30 cellular contexts compared by ENCODE assay signal in the genomic region with DNA sequence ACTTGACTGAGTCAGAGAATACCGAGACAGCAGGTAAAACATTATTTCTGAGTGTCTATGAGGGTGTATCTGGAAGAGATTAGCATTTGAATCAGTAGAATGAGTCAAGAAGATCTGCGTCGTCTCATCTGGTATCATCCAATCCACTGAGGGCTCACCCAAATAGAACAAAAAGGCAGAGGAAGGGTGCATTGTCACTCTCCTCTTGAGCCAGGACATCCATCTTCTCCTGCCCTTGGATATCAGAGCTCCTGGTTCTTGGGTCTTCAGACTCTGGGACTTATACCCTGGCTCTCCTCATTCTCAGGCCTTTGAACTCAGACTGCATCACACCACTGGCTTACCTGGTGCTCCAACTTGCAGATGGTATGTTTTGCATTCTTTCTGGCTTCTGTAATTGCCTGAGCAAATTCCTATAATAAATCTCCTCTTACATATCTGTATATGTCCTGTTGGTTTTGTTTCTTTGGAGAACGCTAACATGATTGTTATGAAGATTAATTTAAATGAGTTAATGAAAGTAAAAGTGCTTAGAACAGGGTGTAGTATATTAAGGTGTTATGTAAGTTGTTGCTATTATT. TPM values are rescaled to one million over a fixed set of nuclear protein-coding genes. Genes with fewer than 3 reads are reported as not detected.
DNase-seq lines count a peak whose midpoint lies in the region; ATAC-seq, FAIRE-seq and TF ChIP-seq lines count a peak whose summit lies in the region.
"Had no signal": no experiment of that assay in that cellular context is flagged by ENCODE, and none has a peak within 500 bp of the region (broad histone marks: within the 10 kb centered on the region; RNA-seq: fewer than 3 reads in every experiment).

No MANE protein-coding gene starts in this region.

- BruUV-seq in HepG2 (replicated peaks; lab: Mats Ljungman, UMichigan), result no TSS peak

- H3K9me3 ChIP-seq in esophagus muscularis mucosa (no peaks in the 10 kb centered on the region), mesenchymal stem cell (ENCODE audit: control insufficient read depth, low read length) (no peaks in the 10 kb centered on the region), HepG2 (ENCODE audit: low read length) (no peaks in the 10 kb centered on the region)
- H3K9me3 ChIP-seq: heart left ventricle, thoracic aorta had no signal

- WGBS in esophagus muscularis mucosa, result 64% methylated on average over 4 of the region's 4 CpGs
- WGBS in mesenchymal stem cell, result 92% methylated on average over 4 of the region's 4 CpGs
- 20% methylated on average over 4 of the region's 4 CpGs for WGBS in HepG2 (ENCODE audit: low lambda C conversion rate)

- peaks cover 10% of the 10 kb centered on the region for H3K79me1 ChIP-seq in mesenchymal stem cell (replicated peaks; ENCODE audit: low read length, poor library complexity, severe bottlenecking)

- H2AK5ac ChIP-seq in mesenchymal stem cell (ENCODE audit: low read length, severe bottlenecking), result peak overlapping the region; percentile 7

- H3K27me3 ChIP-seq in esophagus muscularis mucosa (no peaks in the 10 kb centered on the region), mesenchymal stem cell (ENCODE audit: control insufficient read depth in 1 of 2, insufficient read depth in 1 of 2, low read length in 2 of 2) (no peaks in the 10 kb centered on the region), HepG2 (ENCODE audit: control insufficient read depth in 1 of 2, insufficient read depth in 2 of 2, low read length in 2 of 2) (peaks cover 0 to 11% of the 10 kb centered on the region in 2 experiments; a peak in 3 of 5 replicates)
- H3K27me3 ChIP-seq: dorsolateral prefrontal cortex, heart left ventricle had no signal

- FAIRE-seq in HepG2 (lab: Jason Lieb, UNC), result no peak

- DNase-seq in AG10803 (ENCODE audit: low read depth), result peak; percentile 64
- DNase-seq in esophagus muscularis mucosa (ENCODE audit: extremely low spot score), result no peak
- no peak for DNase-seq in mesenchymal stem cell
- no peak for DNase-seq in C1 segment of cervical spinal cord (lab: John Stamatoyannopoulos, UW)
- no peak for DNase-seq in HepG2 (ENCODE audit: low spot score)
- DNase-seq: 8988T; activated CD8-positive, alpha-beta T cell treated with anti-CD3 and anti-CD28 coated beads, Interleukin-2, amount 10 ng/mL, durations not matched to agents 7 days and 5 days; aorta; CD4-positive, alpha-beta T cell; central memory CD4-positive, alpha-beta T cell; DMS 273 treated with DMSO at 0.1 percent for 48 hours; dorsolateral prefrontal cortex; H7; heart left ventricle; KG1; mesendoderm; MM.1S; naive B cell; NCI-H1417; NCI-H2081; NCI-H2227 treated with DMSO at 0.1 percent for 48 hours; occipital lobe had no signal

- H4K8ac ChIP-seq in mesenchymal stem cell (ENCODE audit: low read length), result no peak overlapping the region

- no peak overlapping the region for H2BK15ac ChIP-seq in mesenchymal stem cell (ENCODE audit: low read depth, poor library complexity, severe bottlenecking)

- H4K20me1 ChIP-seq in HepG2 (ENCODE audit: insufficient read depth, low read length), result no peaks in the 10 kb centered on the region

- TF ChIP-seq CTCF in AG10803 (conservative IDR thresholded peaks at IDR 0.05; ENCODE audit: low read length), result no peak
- TF ChIP-seq CTCF in esophagus muscularis mucosa (IDR thresholded peaks at IDR 0.05), result no peak
- TF ChIP-seq CTCF in HepG2 (CRISPR knock-in tag; IDR thresholded peaks at IDR 0.05), result no peak

- no peaks in the 10 kb centered on the region for H3K79me2 ChIP-seq in HepG2 (ENCODE audit: insufficient read depth, low read length)

- H3K4me3 ChIP-seq in AG10803 (ENCODE audit: low read length) (no peak overlapping the region), esophagus muscularis mucosa (no peak overlapping the region), mesenchymal stem cell (ENCODE audit: insufficient read depth in 1 of 2, low read depth in 1 of 2, low read length in 2 of 2) (no peak overlapping the region), HepG2 (replicated peaks in 1 of 3; ENCODE audit: insufficient read depth in 1 of 3, low read depth in 2 of 3, low read length in 3 of 3) (no peak overlapping the region)
- H3K4me3 ChIP-seq: heart left ventricle, thoracic aorta had no signal

- CTCF ChIA-PET in HepG2 (lab: Yijun Ruan, JAX; ENCODE audit: low intra/inter-chr PET ratio, low total read pairs), result no interaction called here

- no peak overlapping the region for H3K14ac ChIP-seq in mesenchymal stem cell (ENCODE audit: low read length in 2 of 2)

- in situ Hi-C loops in HepG2 (cut with HindIII; ENCODE audit: extremely low pct_ligation_motif_present, low pct_unique_long_range_greater_than_20kb), result no loop called here

- no peak overlapping the region for H2BK5ac ChIP-seq in mesenchymal stem cell (ENCODE audit: low read depth, low read length, poor library complexity, severe bottlenecking)

- no peak overlapping the region for H4K91ac ChIP-seq in mesenchymal stem cell (ENCODE audit: low read length)

- no peak overlapping the region for H3K4me2 ChIP-seq in mesenchymal stem cell (ENCODE audit: low read length, poor library complexity, severe bottlenecking)
- H3K4me2 ChIP-seq in HepG2 (ENCODE audit: low read depth, low read length), result no peak overlapping the region

- H3K4me1 ChIP-seq in esophagus muscularis mucosa (peaks cover 35 to 75% (median 73%) of the 10 kb centered on the region in 4 donors), mesenchymal stem cell (ENCODE audit: control insufficient read depth, insufficient read depth, low read depth, low read length) (peaks cover 4% of the 10 kb centered on the region), HepG2 (ENCODE audit: insufficient read depth, low read length) (no peaks in the 10 kb centered on the region)

- H2BK12ac ChIP-seq in mesenchymal stem cell (ENCODE audit: low read length in 2 of 2), result peak overlapping the region in 1 of 2 experiments; percentile 24

- H3K9ac ChIP-seq in mesenchymal stem cell (ENCODE audit: low read length), result no peak overlapping the region
- H3K9ac ChIP-seq in HepG2 (ENCODE audit: insufficient read depth, low read depth, low read length), result no peak overlapping the region

- POLR2A ChIA-PET in HepG2 (lab: Yijun Ruan, JAX), result no interaction called here

- TF ChIP-seq EP300 in esophagus muscularis mucosa (IDR thresholded peaks at IDR 0.05) (no peak), HepG2 (IDR thresholded peaks at IDR 0.05; ENCODE audit: low read depth in 2 of 2, low read length in 2 of 2) (no peak), HepG2 (CRISPR knock-in tag; IDR thresholded peaks at IDR 0.05; ENCODE audit: borderline replicate concordance) (no peak)

- no peak overlapping the region for H2BK120ac ChIP-seq in mesenchymal stem cell (ENCODE audit: low read depth, low read length)

- no peak for TF ChIP-seq RAD21 in HepG2 (CRISPR knock-in tag; IDR thresholded peaks at IDR 0.05)

- H3K18ac ChIP-seq in mesenchymal stem cell (ENCODE audit: low read depth in 1 of 2, low read length in 2 of 2), result no peak overlapping the region

- H3K4ac ChIP-seq in mesenchymal stem cell (ENCODE audit: low read depth in 1 of 2, low read length in 2 of 2), result no peak overlapping the region

- no peak overlapping the region for H3K23ac ChIP-seq in mesenchymal stem cell (ENCODE audit: low read length in 2 of 2)

- TF ChIP-seq POLR2A in esophagus muscularis mucosa (IDR thresholded peaks at IDR 0.05; ENCODE audit: low read depth) (no peak), HepG2 (IDR thresholded peaks at IDR 0.05; ENCODE audit: insufficient read depth in 1 of 2, low read depth in 2 of 2, low read length in 2 of 2) (no peak)

- H3K36me3 ChIP-seq in esophagus muscularis mucosa (no peaks in the 10 kb centered on the region), mesenchymal stem cell (ENCODE audit: control insufficient read depth in 1 of 2, insufficient read depth in 2 of 2, low read depth in 1 of 2, low read length in 2 of 2) (no peaks in the 10 kb centered on the region), HepG2 (replicated peaks in 1 of 2; ENCODE audit: control insufficient read depth in 1 of 2, insufficient read depth in 2 of 2, low read length in 2 of 2) (no peaks in the 10 kb centered on the region)
- H3K36me3 ChIP-seq: heart left ventricle, thoracic aorta had no signal

- intact Hi-C loops in esophagus muscularis mucosa (cut with DNase I) (loop anchor here (5.0 kb wide), 3 partner anchors 49 to 179 kb away; a partner anchor contains a TSS), HepG2 (cut with micrococcal nuclease; ENCODE audit: unreplicated experiment) (no loop called here)

- H3K27ac ChIP-seq in esophagus muscularis mucosa (replicated peaks in 1 of 4) (peak overlapping the region in 3 of 4 donors; percentile 67 to 73 (median 72)), mesenchymal stem cell (ENCODE audit: low read length, poor library complexity, severe bottlenecking) (peak overlapping the region; percentile 30), HepG2 (ENCODE audit: extremely low read length, insufficient read depth, low read length) (no peak overlapping the region)
- H3K27ac ChIP-seq: thoracic aorta had no signal

- ATAC-seq in SK-N-SH treated with all-trans-retinoic acid at 6 μM for 48 hours (peak; percentile 77), GM19463 (IDR thresholded peaks at IDR 0.05; ENCODE audit: unreplicated experiment) (no peak), HepG2 (no peak), HG03520 (IDR thresholded peaks at IDR 0.05; ENCODE audit: unreplicated experiment) (no peak)
- ATAC-seq: activated CD4-positive, CD25-positive, alpha-beta regulatory T cell treated with anti-CD3 and anti-CD28 coated beads, Interleukin-2, amount 50 U/mL, for 24 hours; activated CD8-positive, alpha-beta T cell treated with anti-CD3 and anti-CD28 coated beads, Interleukin-2, amount 10 ng/mL, durations not matched to agents 7 days and 5 days; activated naive CD4-positive, alpha-beta T cell treated with anti-CD3 and anti-CD28 coated beads, Interleukin-2, amount 50 U/mL, for 72 hours; heart left ventricle; left lobe of liver had no signal

- H2AFZ ChIP-seq in mesenchymal stem cell (ENCODE audit: low read depth, low read length) (no peak overlapping the region), HepG2 (ENCODE audit: low read length) (no peak overlapping the region)

RNA-seq across cellular contexts. Expression of a gene that starts 49.3 kb away (rescaled TPM):
- total RNA-seq in esophagus muscularis mucosa, result 10 to 100 TPM; 20.4 to 50.1 (median 26.2) TPM
- polyA plus RNA-seq in mesenchymal stem cell (2013, experiment 1 of 2), result 12.5 TPM
- polyA plus RNA-seq in mesenchymal stem cell (2013, experiment 2 of 2), result 11.9 TPM
- not detected in 2 replicates for total RNA-seq in HepG2 (2016; rRNA removed; fragmentation: Illumina TruSeq; extraction: Trizol)
- total RNA-seq in HepG2 (2016; cell fraction: cytosol; rRNA removed; fragmentation: Illumina TruSeq; extraction: Trizol; ENCODE audit: low read depth), result not detected in 2 replicates
- total RNA-seq in HepG2 (2016; cell fraction: insoluble cytoplasmic fraction; rRNA removed; fragmentation: Illumina TruSeq; extraction: Trizol), result not detected in 2 replicates
- total RNA-seq in HepG2 (2016; cell fraction: membrane; rRNA removed; fragmentation: Illumina TruSeq; extraction: Trizol), result not detected in 2 replicates
- not detected in 2 replicates for total RNA-seq in HepG2 (2016; cell fraction: nucleus; rRNA removed; fragmentation: Illumina TruSeq; extraction: Trizol)
- 0.22 TPM in 1 of 2 replicates, not detected in the other for polyA plus RNA-seq in HepG2 (2011; rRNA removed)
- not detected in 2 replicates for polyA plus RNA-seq in HepG2 (2011; cell fraction: cytosol; rRNA removed)
- 0.50 and 0.54 TPM in 2 replicates for polyA plus RNA-seq in HepG2 (2011; cell fraction: nucleus; rRNA removed)
- 0.05 TPM in 1 of 2 replicates, not detected in the other for polyA plus RNA-seq in HepG2 (2012)
- polyA plus RNA-seq in HepG2 (2016; cell fraction: cytosol; fragmentation: Illumina TruSeq; extraction: Trizol; ENCODE audit: low read depth), result not detected in 2 replicates
- not detected in 2 replicates for polyA plus RNA-seq in HepG2 (2016; cell fraction: insoluble cytoplasmic fraction; fragmentation: Illumina TruSeq; extraction: Trizol; ENCODE audit: low read depth)
- not detected in 2 replicates for polyA plus RNA-seq in HepG2 (2016; cell fraction: membrane; fragmentation: Illumina TruSeq; extraction: Trizol; ENCODE audit: low read depth)
- polyA plus RNA-seq in HepG2 (2016; cell fraction: nucleus; fragmentation: Illumina TruSeq; extraction: Trizol; ENCODE audit: insufficient read depth, low read depth), result not detected in 2 replicates
- 36.1 TPM in 1 of 2 replicates, not detected in the other for polyA minus RNA-seq in HepG2 (2011; rRNA and poly(A)+ RNA removed; ENCODE audit: low replicate concordance)
- polyA minus RNA-seq in HepG2 (2011; cell fraction: cytosol; rRNA and poly(A)+ RNA removed), result not detected in 2 replicates
- 0.52 and 0.75 TPM in 2 replicates for polyA minus RNA-seq in HepG2 (2011; cell fraction: nucleus; rRNA and poly(A)+ RNA removed)
- total RNA-seq: SK-MEL-5 had no signal

Comparison
In these comparisons a context has a peak if more than half of its experiments do, and no peak if none do; other contexts are left out.
1. RNA of a gene that starts 49.3 kb away (total RNA-seq): 20.4 to 50.1 TPM in esophagus muscularis mucosa; not detected in HepG2; every median in the first group is over 10 times any median in the second.